9 cellular contexts compared by ENCODE assay signal in the genomic region with DNA sequence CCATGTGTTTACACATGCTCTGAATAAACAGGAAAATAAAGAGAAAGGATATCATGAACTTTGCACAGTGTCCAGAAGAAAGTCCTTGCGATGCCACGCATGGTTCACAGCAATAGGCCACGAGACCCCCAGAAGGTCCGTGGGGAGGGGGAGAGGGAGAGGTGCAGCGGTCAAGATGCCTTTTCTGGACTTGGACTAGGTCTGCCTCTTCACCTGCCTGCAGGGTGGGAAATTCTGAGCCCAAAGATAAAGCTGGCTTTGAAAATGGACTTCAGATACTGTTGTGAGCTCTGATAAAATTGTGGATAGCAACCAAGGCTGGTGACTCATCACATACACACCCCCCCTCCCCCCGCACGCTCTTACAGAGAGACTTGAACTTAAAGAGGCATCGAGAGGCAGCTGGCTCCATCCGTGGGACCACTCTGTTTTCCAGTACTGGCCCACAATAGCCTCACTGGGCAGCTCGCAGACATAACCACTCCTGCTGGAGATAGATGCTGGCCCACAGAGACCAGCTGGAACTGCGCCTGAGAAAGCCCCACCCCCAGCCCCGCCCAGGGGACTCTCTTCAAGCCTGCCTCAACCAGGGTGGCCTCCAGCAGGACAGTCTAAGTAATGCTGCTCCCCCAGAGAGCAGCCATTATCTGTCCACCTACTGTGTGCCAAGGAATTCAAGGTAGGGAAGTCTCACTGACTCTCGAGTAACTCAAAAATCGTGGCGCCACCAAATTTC. TPM values are rescaled to one million over a fixed set of nuclear protein-coding genes. Genes with fewer than 3 reads are reported as not detected.
DNase-seq lines count a peak whose midpoint lies in the region; ATAC-seq and TF ChIP-seq lines count a peak whose summit lies in the region.
"Had no signal": no experiment of that assay in that cellular context is flagged by ENCODE, and none has a peak within 500 bp of the region (broad histone marks: within the 10 kb centered on the region; RNA-seq: fewer than 3 reads in every experiment).

No MANE protein-coding gene starts in this region.

- peak; percentile 51 for DNase-seq in AG04450 (ENCODE audit: low read depth, low spot score)
- peak; percentile 69 for DNase-seq in HFF-Myc (ENCODE audit: extremely low read depth, low read depth)
- peak; percentile 90 for DNase-seq in foreskin melanocyte
- DNase-seq in non-pigmented ciliary epithelial cell (ENCODE audit: low read depth) = peak; percentile 51
- no peak for DNase-seq in effector CD4-positive, alpha-beta T cell
- DNase-seq: activated naive CD8-positive, alpha-beta T cell treated with anti-CD3 and anti-CD28 coated beads, Interleukin-2, amount 10 ng/mL, durations not matched to agents 7 days and 5 days had no signal

- TF ChIP-seq CTCF in AG04450 (IDR thresholded peaks at IDR 0.05; ENCODE audit: low read depth, low read length) (no peak), HFF-Myc (IDR thresholded peaks at IDR 0.05; ENCODE audit: low read depth, low read length, missing control alignments) (peak; percentile 9), WI38 (IDR thresholded peaks at IDR 0.05; ENCODE audit: low read depth, low read length) (no peak)

- POLR2A ChIA-PET in AG04450 (lab: Yijun Ruan, JAX) = interaction anchor here (0.6 to 1.4 kb wide), 3 partner anchors 10 to 107 kb away, joined by 3 to 7 read pairs (median 4); no protein-coding TSS in a partner anchor

- H3K27me3 ChIP-seq in AG04450 (ENCODE audit: control insufficient read depth, insufficient read depth, low read length) = no peaks in the 10 kb centered on the region

- H3K4me3 ChIP-seq in AG04450 (ENCODE audit: low read depth, low read length) (peak overlapping the region; percentile 20), HFF-Myc (replicated peaks; ENCODE audit: low read depth, low read length) (peak overlapping the region; percentile 62; the same call in 1 of the 2 replicates), WI38 (ENCODE audit: low read depth, low read length) (peak overlapping the region; percentile 66)

- H3K9me3 ChIP-seq in AG04450 (ENCODE audit: control insufficient read depth, insufficient read depth, low read length) = no peaks in the 10 kb centered on the region

- CTCF ChIA-PET in AG04450 (lab: Charles Lee) = interaction anchor here (1.1 to 1.8 kb wide), 3 partner anchors 31 to 576 kb away, joined by 3 to 4 read pairs (median 4); no protein-coding TSS in a partner anchor

- ATAC-seq in GM18867 (IDR thresholded peaks at IDR 0.05; ENCODE audit: unreplicated experiment) (no peak), HG02763 (IDR thresholded peaks at IDR 0.05; ENCODE audit: unreplicated experiment) (no peak)

- H3K27ac ChIP-seq in AG04450 (ENCODE audit: low read depth, low read length) = no peak overlapping the region

RNA-seq across cellular contexts. Expression of a gene that starts 21.2 kb away (rescaled TPM):
- 0.07 and 0.09 TPM in 2 replicates for polyA plus RNA-seq in AG04450 (2011; rRNA removed)
- 0.14 and 0.17 TPM in 2 replicates for polyA minus RNA-seq in AG04450 (2011; rRNA and poly(A)+ RNA removed)
